Comparison of ENCODE assay signal across 21 cellular contexts in the genomic region with DNA sequence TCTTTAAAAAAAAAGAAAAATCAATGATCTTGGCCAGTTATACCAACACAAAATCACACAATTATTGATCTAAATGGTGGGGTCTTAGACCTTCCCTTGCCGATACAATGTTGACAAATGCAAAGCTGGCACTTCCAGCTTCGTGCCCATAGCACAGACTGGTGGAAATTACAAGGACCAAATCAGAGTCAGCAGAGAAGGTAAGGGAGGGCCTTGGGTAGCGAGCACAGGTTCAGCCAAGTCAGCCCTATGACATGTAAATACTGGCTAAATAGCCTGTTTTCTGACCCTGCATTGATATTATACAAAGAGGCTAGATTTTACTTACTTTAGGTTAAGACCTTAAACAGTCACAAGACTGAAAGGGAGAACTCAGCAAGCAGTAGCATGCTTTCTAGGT. TPM values are rescaled to one million over a fixed set of nuclear protein-coding genes. Genes with fewer than 3 reads are reported as not detected.
DNase-seq lines count a peak whose midpoint lies in the region; ATAC-seq, FAIRE-seq and TF ChIP-seq lines count a peak whose summit lies in the region.
"Had no signal": no experiment of that assay in that cellular context is flagged by ENCODE, and none has a peak within 500 bp of the region (broad histone marks: within the 10 kb centered on the region; RNA-seq: fewer than 3 reads in every experiment).

No MANE protein-coding gene starts in this region.

- no peaks in the 10 kb centered on the region for H3K27me3 Mint-ChIP-seq in activated CD8-positive, alpha-beta T cell treated with anti-CD3 and anti-CD28 coated beads for 36 hours
- H3K27me3 Mint-ChIP-seq in activated CD4-positive, alpha-beta T cell treated with anti-CD3 and anti-CD28 coated beads for 36 hours: no peaks in the 10 kb centered on the region
- H3K27me3 Mint-ChIP-seq: activated T-cell treated with anti-CD3 and anti-CD28 coated beads, Interleukin-2, amount 50 U/mL, for 24 hours; brain had no signal

- H3K4me3 ChIP-seq in liver (ENCODE audit: low read depth in 1 of 3, low read length in 3 of 3): no peak overlapping the region
- H3K4me3 ChIP-seq: PC-9, SK-N-MC had no signal

- DNase-seq in HT-29 (ENCODE audit: low spot score): peak; percentile 16
- DNase-seq in GM10266 (ENCODE audit: extremely low spot score): no peak
- no peak for DNase-seq in activated CD8-positive, alpha-beta T cell treated with anti-CD3 and anti-CD28 coated beads for 36 hours
- DNase-seq in activated CD4-positive, alpha-beta T cell treated with anti-CD3 and anti-CD28 coated beads for 36 hours: no peak
- DNase-seq in DMS79 treated with DMSO at 0.1 percent for 48 hours (lab: John Stamatoyannopoulos, UW): no peak
- DNase-seq: activated CD4-positive, alpha-beta T cell treated with anti-CD3 and anti-CD28 coated beads for 48 hours; activated T-cell treated with anti-CD3 and anti-CD28 coated beads, Interleukin-2, amount 50 U/mL, for 24 hours; CD8-positive, alpha-beta T cell; cortex of kidney; MV-4-11; NCI-H2029; occipital lobe; PC-9; stimulated activated CD4-positive, alpha-beta T cell treated with anti-CD3 and anti-CD28 coated beads, Interleukin-2, amount 100 ng/mL, for 24 hours had no signal

- peaks cover 2 to 17% (median 13%) of the 10 kb centered on the region in 4 donors for H3K4me1 ChIP-seq in liver (ENCODE audit: control insufficient read depth in 4 of 4, insufficient read depth in 4 of 4, low read length in 3 of 4)

- no peaks in the 10 kb centered on the region for H3K36me3 Mint-ChIP-seq in activated CD8-positive, alpha-beta T cell treated with anti-CD3 and anti-CD28 coated beads for 36 hours (ENCODE audit: low read depth)
- H3K36me3 Mint-ChIP-seq in activated CD4-positive, alpha-beta T cell treated with anti-CD3 and anti-CD28 coated beads for 36 hours (ENCODE audit: low read depth): peaks cover 2% of the 10 kb centered on the region
- H3K36me3 Mint-ChIP-seq: activated naive CD4-positive, alpha-beta T cell treated with anti-CD3 and anti-CD28 coated beads, Interleukin-2, amount 50 U/mL, for 72 hours had no signal

- no peaks in the 10 kb centered on the region for H3K9me3 Mint-ChIP-seq in activated CD8-positive, alpha-beta T cell treated with anti-CD3 and anti-CD28 coated beads for 36 hours
- H3K9me3 Mint-ChIP-seq in activated CD4-positive, alpha-beta T cell treated with anti-CD3 and anti-CD28 coated beads for 36 hours (ENCODE audit: low read depth): no peaks in the 10 kb centered on the region
- H3K9me3 Mint-ChIP-seq: activated naive CD4-positive, alpha-beta T cell treated with anti-CD3 and anti-CD28 coated beads, Interleukin-2, amount 50 U/mL, for 72 hours; activated T-cell treated with anti-CD3 and anti-CD28 coated beads, Interleukin-2, amount 50 U/mL, for 24 hours; brain; CD8-positive, alpha-beta T cell had no signal

- 38% methylated on average over 3 of the region's 3 CpGs for WGBS in liver

- TF ChIP-seq RAD21 in liver (IDR thresholded peaks at IDR 0.05): no peak

- no peaks in the 10 kb centered on the region for H3K27me3 ChIP-seq in liver (ENCODE audit: control insufficient read depth in 4 of 4, insufficient read depth in 4 of 4, low read length in 3 of 4)

- FAIRE-seq in G401.6 (lab: Jason Lieb, UNC): peak; percentile 11
- FAIRE-seq: endothelial cell of umbilical vein had no signal

- H3K9me3 ChIP-seq in liver (ENCODE audit: control insufficient read depth in 4 of 4, low read length in 3 of 4): no peaks in the 10 kb centered on the region

- H3K27ac Mint-ChIP-seq in activated CD8-positive, alpha-beta T cell treated with anti-CD3 and anti-CD28 coated beads for 36 hours: no peak overlapping the region
- H3K27ac Mint-ChIP-seq in activated CD4-positive, alpha-beta T cell treated with anti-CD3 and anti-CD28 coated beads for 36 hours: no peak overlapping the region
- H3K27ac Mint-ChIP-seq: activated naive CD4-positive, alpha-beta T cell treated with anti-CD3 and anti-CD28 coated beads, Interleukin-2, amount 50 U/mL, for 72 hours; activated T-cell treated with anti-CD3 and anti-CD28 coated beads, Interleukin-2, amount 50 U/mL, for 24 hours; brain; CD8-positive, alpha-beta T cell had no signal

- no peaks in the 10 kb centered on the region for H3K4me1 Mint-ChIP-seq in activated CD8-positive, alpha-beta T cell treated with anti-CD3 and anti-CD28 coated beads for 36 hours (ENCODE audit: low read depth)
- no peaks in the 10 kb centered on the region for H3K4me1 Mint-ChIP-seq in activated CD4-positive, alpha-beta T cell treated with anti-CD3 and anti-CD28 coated beads for 36 hours

- no peak overlapping the region for H3K9ac ChIP-seq in liver (ENCODE audit: low read depth in 1 of 2, low read length in 2 of 2)

- TF ChIP-seq CTCF in liver (IDR thresholded peaks at IDR 0.05; ENCODE audit: low read depth, low read length, missing input control) (no peak), GM10266 (IDR thresholded peaks at IDR 0.05; ENCODE audit: control insufficient read depth, insufficient read depth, low read depth, missing control alignments) (no peak)
- no peak for TF ChIP-seq CTCF in activated CD8-positive, alpha-beta T cell treated with anti-CD3 and anti-CD28 coated beads for 36 hours (IDR thresholded peaks at IDR 0.05)

- H3K36me3 ChIP-seq in liver (ENCODE audit: control insufficient read depth in 4 of 4, insufficient read depth in 3 of 4, low read depth in 1 of 4, low read length in 3 of 4): peaks cover 0 to 4% (median 0%) of the 10 kb centered on the region in 4 donors

- ATAC-seq in GM21786 (IDR thresholded peaks at IDR 0.05; ENCODE audit: unreplicated experiment): peak; percentile 19
- no peak for ATAC-seq in activated CD8-positive, alpha-beta T cell treated with anti-CD3 and anti-CD28 coated beads for 36 hours
- ATAC-seq in activated CD4-positive, alpha-beta T cell treated with anti-CD3 and anti-CD28 coated beads for 36 hours: no peak
- ATAC-seq: activated naive CD4-positive, alpha-beta T cell treated with anti-CD3 and anti-CD28 coated beads, Interleukin-2, amount 50 U/mL, for 72 hours; CD8-positive, alpha-beta T cell had no signal

- H3K27ac ChIP-seq in liver (ENCODE audit: low read depth in 1 of 2, low read length in 2 of 2): no peak overlapping the region
- H3K27ac ChIP-seq: PC-9, SK-N-MC had no signal

- H3K4me3 Mint-ChIP-seq in activated CD8-positive, alpha-beta T cell treated with anti-CD3 and anti-CD28 coated beads for 36 hours: no peak overlapping the region
- no peak overlapping the region for H3K4me3 Mint-ChIP-seq in activated CD4-positive, alpha-beta T cell treated with anti-CD3 and anti-CD28 coated beads for 36 hours
- H3K4me3 Mint-ChIP-seq: activated T-cell treated with anti-CD3 and anti-CD28 coated beads, Interleukin-2, amount 50 U/mL, for 24 hours; brain; CD8-positive, alpha-beta T cell had no signal

- intact Hi-C loops in activated CD8-positive, alpha-beta T cell treated with anti-CD3 and anti-CD28 coated beads for 36 hours (cut with micrococcal nuclease): no loop called here
- intact Hi-C loops in activated CD4-positive, alpha-beta T cell treated with anti-CD3 and anti-CD28 coated beads for 36 hours (cut with DNase I, micrococcal nuclease): no loop called here

- CTCF ChIA-PET in activated CD8-positive, alpha-beta T cell treated with anti-CD3 and anti-CD28 coated beads for 36 hours (lab: Charles Lee): no interaction called here
- CTCF ChIA-PET in activated CD4-positive, alpha-beta T cell treated with anti-CD3 and anti-CD28 coated beads for 36 hours (lab: Charles Lee): no interaction called here

- POLR2A ChIA-PET in activated CD8-positive, alpha-beta T cell treated with anti-CD3 and anti-CD28 coated beads for 36 hours (lab: Charles Lee): interaction anchor here (0.7 kb wide), 1 partner anchor 66 kb away, joined by 3 read pairs; no protein-coding TSS in a partner anchor
- POLR2A ChIA-PET in activated CD4-positive, alpha-beta T cell treated with anti-CD3 and anti-CD28 coated beads for 36 hours (lab: Charles Lee): no interaction called here

TF ChIP-seq in liver, 16 proteins besides CTCF, POLR2A, EP300 and RAD21:
- peak; percentile 5 to 9 for TF ChIP-seq HNF4A (conservative IDR thresholded peaks at IDR 0.05)
- TF ChIP-seq, protein P1, sequence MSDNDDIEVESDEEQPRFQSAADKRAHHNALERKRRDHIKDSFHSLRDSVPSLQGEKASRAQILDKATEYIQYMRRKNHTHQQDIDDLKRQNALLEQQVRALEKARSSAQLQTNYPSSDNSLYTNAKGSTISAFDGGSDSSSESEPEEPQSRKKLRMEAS (IDR thresholded peaks at IDR 0.05): no peak

RNA-seq across cellular contexts. Expression of a gene that starts 30.3 kb away (rescaled TPM):
- total RNA-seq in HT-29 (2014; rRNA removed; shearing (Covaris generic)): 3.7 and 4.0 TPM in 2 replicates
- 1 to 10 TPM; 7.1 to 9.2 TPM for total RNA-seq in liver
- 1 to 10 TPM; 3.3 to 3.9 TPM for polyA plus RNA-seq in liver
- 10 to 100 TPM; 30.9 to 33.4 TPM for total RNA-seq in activated CD8-positive, alpha-beta T cell treated with anti-CD3 and anti-CD28 coated beads for 36 hours
- 10 to 100 TPM; 13.9 to 27.2 TPM for total RNA-seq in activated CD4-positive, alpha-beta T cell treated with anti-CD3 and anti-CD28 coated beads for 36 hours

RNA-seq across cellular contexts. Expression of a gene that starts 55.9 kb away (rescaled TPM):
- 6.5 and 11.1 TPM in 2 replicates for total RNA-seq in HT-29 (2014; rRNA removed; shearing (Covaris generic))
- 10 to 100 TPM; 17.6 to 32.3 TPM for total RNA-seq in liver
- 10 to 100 TPM; 12.3 to 13.6 TPM for polyA plus RNA-seq in liver
- 10 to 100 TPM; 10.5 to 10.9 TPM for total RNA-seq in activated CD8-positive, alpha-beta T cell treated with anti-CD3 and anti-CD28 coated beads for 36 hours
- 10 to 100 TPM in 1 of 2 experiments, 1 to 10 TPM in 1; 8.6 to 10.4 TPM for total RNA-seq in activated CD4-positive, alpha-beta T cell treated with anti-CD3 and anti-CD28 coated beads for 36 hours
